ENCODE assay signal across 8 cellular contexts in the genomic region with DNA sequence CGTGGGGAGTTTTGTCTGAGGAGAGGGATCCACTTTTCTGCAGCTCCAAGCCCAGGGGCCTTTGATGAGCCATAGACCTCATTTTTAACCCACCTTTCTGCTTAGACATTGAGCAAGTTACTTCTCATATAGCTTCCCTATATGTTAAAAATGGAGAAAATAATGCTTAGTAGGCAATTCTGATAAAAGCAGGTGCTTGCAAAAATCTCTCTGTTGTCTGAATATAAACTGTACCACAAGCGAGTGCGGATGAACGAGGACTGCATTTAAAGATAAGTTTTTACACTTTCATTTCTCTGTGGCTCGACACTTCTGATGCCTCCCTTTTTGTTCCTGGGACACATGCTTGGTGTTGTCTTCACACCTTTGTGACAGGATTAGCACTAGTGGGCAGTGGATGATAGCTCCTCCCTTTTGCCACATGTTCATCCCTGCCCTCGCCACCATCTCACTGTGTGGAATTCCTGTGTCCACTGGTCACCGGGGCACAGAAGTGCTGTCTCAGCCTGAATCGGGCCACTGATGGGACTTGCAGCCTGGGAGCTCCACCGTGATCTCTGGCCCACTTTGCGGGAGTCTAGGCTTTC. TPM values are rescaled to one million over a fixed set of nuclear protein-coding genes. Genes with fewer than 3 reads are reported as not detected.
A peak's percentile ranks its signal among the peaks of the same experiment; 100 is the strongest.
DNase-seq lines count a peak whose midpoint lies in the region; ATAC-seq, FAIRE-seq and TF ChIP-seq lines count a peak whose summit lies in the region.

No MANE protein-coding gene starts in this region.

- H3K4me1 ChIP-seq in Panc1 (ENCODE audit: control insufficient read depth, insufficient read depth, low read length) (peaks cover 14% of the 10 kb centered on the region), endothelial cell of umbilical vein (ENCODE audit: control insufficient read depth, extremely low read depth, insufficient read depth, low read length) (peaks cover 10% of the 10 kb centered on the region), psoas muscle (peaks cover 4% of the 10 kb centered on the region), right atrium auricular region (peaks cover 0 to 12% of the 10 kb centered on the region in 2 donors)

- TF ChIP-seq CTCF in GM12865 (IDR thresholded peaks at IDR 0.05; ENCODE audit: insufficient read depth, low read depth, low read length, missing control alignments): no peak
- no peak for TF ChIP-seq CTCF in Panc1 (IDR thresholded peaks at IDR 0.05)
- no peak for TF ChIP-seq CTCF in endothelial cell of umbilical vein (IDR thresholded peaks at IDR 0.05; ENCODE audit: extremely low read depth in 1 of 2, insufficient read depth in 1 of 2, low read depth in 1 of 2, low read length in 2 of 2)
- TF ChIP-seq CTCF in psoas muscle (IDR thresholded peaks at IDR 0.05): no peak
- no peak for TF ChIP-seq CTCF in right atrium auricular region (IDR thresholded peaks at IDR 0.05)

- H3K79me2 ChIP-seq in endothelial cell of umbilical vein (ENCODE audit: control insufficient read depth, insufficient read depth, low read length): peaks cover 39% of the 10 kb centered on the region

- H3K4me3 ChIP-seq in GM12865 (ENCODE audit: low read depth, low read length) (peak overlapping the region; percentile 74), Panc1 (ENCODE audit: low read depth in 2 of 2, low read length in 2 of 2) (peak overlapping the region; percentile 54 to 84), endothelial cell of umbilical vein (replicated peaks in 1 of 3; ENCODE audit: insufficient read depth in 1 of 3, low read depth in 1 of 3, low read length in 3 of 3) (peak overlapping the region; percentile 70 to 88 (median 82)), psoas muscle (peak overlapping the region; percentile 76), right atrium auricular region (peak overlapping the region in 1 of 2 donors; percentile 76)

- H3K36me3 ChIP-seq in Panc1 (ENCODE audit: control insufficient read depth, insufficient read depth, low read length): peaks cover 10% of the 10 kb centered on the region
- peaks cover 0 to 13% of the 10 kb centered on the region in 2 experiments for H3K36me3 ChIP-seq in endothelial cell of umbilical vein (ENCODE audit: control insufficient read depth in 2 of 2, extremely low read depth in 1 of 2, insufficient read depth in 2 of 2, low read length in 2 of 2)
- no peaks in the 10 kb centered on the region for H3K36me3 ChIP-seq in psoas muscle (ENCODE audit: insufficient read depth in 1 of 2, low read depth in 1 of 2)
- H3K36me3 ChIP-seq in right atrium auricular region: no peaks in the 10 kb centered on the region

- H3K27ac ChIP-seq in Panc1 (ENCODE audit: low read length) (peak overlapping the region; percentile 96), endothelial cell of umbilical vein (ENCODE audit: insufficient read depth, low read depth, low read length) (peak overlapping the region; percentile 46), psoas muscle (no peak overlapping the region), right atrium auricular region (no peak overlapping the region)

- in situ Hi-C loops in Panc1 (cut with HindIII; ENCODE audit: low pct_unique_long_range_greater_than_20kb, low sequenced_read_pairs): no loop called here

- CTCF ChIA-PET in Panc1 (lab: Charles Lee) (no interaction called here), endothelial cell of umbilical vein (lab: Charles Lee) (interaction anchor here (1.2 to 2.8 kb wide), 7 partner anchors 11 to 180 kb away, joined by 3 to 16 read pairs (median 10); partner anchors contain the start of gene ENOSF1)

- BruUV-seq in Panc1 (replicated peaks; lab: Mats Ljungman, UMichigan) (TSS peak; percentile 71), endothelial cell of umbilical vein (replicated peaks; lab: Mats Ljungman, UMichigan) (TSS peak; percentile 21)

- TF ChIP-seq POLR2A in endothelial cell of umbilical vein (IDR thresholded peaks at IDR 0.05; ENCODE audit: low read depth, low read length) (no peak), GM18505 (IDR thresholded peaks at IDR 0.05; ENCODE audit: borderline replicate concordance, extremely low read depth, insufficient read depth, insufficient read length) (no peak)

- ATAC-seq in Panc1 (no peak), psoas muscle (no peak), HG03108 (IDR thresholded peaks at IDR 0.05; ENCODE audit: unreplicated experiment) (no peak), GM18505 (IDR thresholded peaks at IDR 0.05; ENCODE audit: unreplicated experiment) (no peak)

- peak overlapping the region; percentile 88 for H2AFZ ChIP-seq in endothelial cell of umbilical vein (ENCODE audit: low read depth, low read length)

- 77 to 85% (median 79%) methylated on average over 10 of the region's 10 CpGs for WGBS in psoas muscle, 3 donors

- H3K27me3 ChIP-seq in Panc1 (ENCODE audit: control insufficient read depth, insufficient read depth, low read length) (no peaks in the 10 kb centered on the region), endothelial cell of umbilical vein (ENCODE audit: control insufficient read depth in 2 of 2, insufficient read depth in 2 of 2, low read length in 2 of 2) (no peaks in the 10 kb centered on the region), psoas muscle (ENCODE audit: insufficient read depth in 3 of 3, low read length in 2 of 3) (peaks cover 0 to 54% (median 9%) of the 10 kb centered on the region in 3 donors), right atrium auricular region (no peaks in the 10 kb centered on the region)

- peak overlapping the region; percentile 89 for H3K4me2 ChIP-seq in endothelial cell of umbilical vein (ENCODE audit: insufficient read depth, low read length)

- peak overlapping the region; percentile 73 for H3K9ac ChIP-seq in endothelial cell of umbilical vein (replicated peaks; ENCODE audit: extremely low read depth, insufficient read depth, low read length)

- POLR2A ChIA-PET in Panc1 (lab: Charles Lee) (interaction anchor here (0.7 kb wide), 1 partner anchor 50 kb away, joined by 3 read pairs; no protein-coding TSS in a partner anchor), endothelial cell of umbilical vein (lab: Charles Lee) (no interaction called here)

- DNase-seq in GM12865 (ENCODE audit: low read depth): no peak
- DNase-seq in Panc1 (ENCODE audit: low read depth, low spot score): no peak
- DNase-seq in endothelial cell of umbilical vein (ENCODE audit: low read depth, low spot score): no peak
- no peak for DNase-seq in psoas muscle
- no peak for DNase-seq in cerebellum (ENCODE audit: low spot score)
- no peak for DNase-seq in right atrium auricular region (ENCODE audit: low spot score)

- no peaks in the 10 kb centered on the region for H4K20me1 ChIP-seq in endothelial cell of umbilical vein (replicated peaks; ENCODE audit: control insufficient read depth, extremely low read depth, insufficient read depth, low read length)

- dilution Hi-C loops in endothelial cell of umbilical vein (cut with MboI; ENCODE audit: extremely low pct_ligation_motif_present, low sequenced_read_pairs): no loop called here

- H3K9me1 ChIP-seq in endothelial cell of umbilical vein (replicated peaks; ENCODE audit: control insufficient read depth, extremely low read depth, insufficient read depth, low read length): no peaks in the 10 kb centered on the region

- intact Hi-C loops in Panc1 (cut with micrococcal nuclease; ENCODE audit: unreplicated experiment): no loop called here
- intact Hi-C loops in endothelial cell of umbilical vein (cut with micrococcal nuclease): loop anchor here (2.0 to 10.0 kb wide), 2 partner anchors 54 to 176 kb away; partner anchors contain the start of gene ENOSF1
- intact Hi-C loops in psoas muscle (cut with DNase I): no loop called here

- no peak for FAIRE-seq in endothelial cell of umbilical vein (lab: Jason Lieb, UNC)

- H3K9me3 ChIP-seq in Panc1 (ENCODE audit: control insufficient read depth, insufficient read depth, low read depth, low read length): no peaks in the 10 kb centered on the region
- no peaks in the 10 kb centered on the region for H3K9me3 ChIP-seq in endothelial cell of umbilical vein (replicated peaks; ENCODE audit: control insufficient read depth, insufficient read depth, low read length)
- no peaks in the 10 kb centered on the region for H3K9me3 ChIP-seq in psoas muscle
- H3K9me3 ChIP-seq in right atrium auricular region: no peaks in the 10 kb centered on the region

TF ChIP-seq in endothelial cell of umbilical vein, 7 proteins besides CTCF, POLR2A, EP300 and RAD21 (continues in another document):
- TF ChIP-seq MAX (IDR thresholded peaks at IDR 0.05; ENCODE audit: insufficient read depth, insufficient read length): no peak
- no peak for TF ChIP-seq EZH2 (IDR thresholded peaks at IDR 0.05; ENCODE audit: borderline replicate concordance, low read depth, low read length, severe bottlenecking)

RNA-seq across cellular contexts. Expression of gene TYMS, which starts 1.6 kb away (rescaled TPM):
- total RNA-seq in Panc1 (2021; ENCODE audit: unreplicated experiment) (202 TPM), endothelial cell of umbilical vein (189 and 200 TPM in 2 replicates), psoas muscle (under 1 TPM in 3 of 4 donors, not detected in 1; 0.26 to 0.65 (median 0.32) TPM), cerebellum (16.2 TPM), right atrium auricular region (under 1 TPM; 0.86 to 0.89 TPM)
- 157 TPM for polyA plus RNA-seq in Panc1 (2012; ENCODE audit: insufficient read length)
- polyA plus RNA-seq in endothelial cell of umbilical vein (136 TPM in 2 replicates), psoas muscle (under 1 TPM; 0.25 to 0.49 (median 0.31) TPM)
- polyA plus RNA-seq in endothelial cell of umbilical vein (2011; cell fraction: cytosol; rRNA removed): 152 and 196 TPM in 2 replicates
- 70.6 and 90.8 TPM in 2 replicates for polyA plus RNA-seq in endothelial cell of umbilical vein (2011; cell fraction: nucleus; rRNA removed)
- 93.2 and 200 TPM in 2 replicates for polyA plus RNA-seq in endothelial cell of umbilical vein (2012)
- 270 and 272 TPM in 2 replicates for polyA minus RNA-seq in endothelial cell of umbilical vein
- 197 TPM for polyA minus RNA-seq in endothelial cell of umbilical vein (2011; cell fraction: cytosol; rRNA and poly(A)+ RNA removed)
- 28.7 and 38.8 TPM in 2 replicates for polyA minus RNA-seq in endothelial cell of umbilical vein (2011; cell fraction: nucleus; rRNA and poly(A)+ RNA removed)

RNA-seq across cellular contexts. Expression of gene ENOSF1, which starts 53.4 kb away (rescaled TPM):
- total RNA-seq in Panc1 (2021; ENCODE audit: unreplicated experiment) (53.7 TPM), endothelial cell of umbilical vein (50.5 and 52.5 TPM in 2 replicates), psoas muscle (10 to 100 TPM in 3 of 4 donors, 1 to 10 TPM in 1; 5.2 to 27.2 (median 10.3) TPM), cerebellum (17.5 TPM), right atrium auricular region (10 to 100 TPM; 13.7 to 24.4 TPM)
- polyA plus RNA-seq in Panc1 (2012; ENCODE audit: insufficient read length): 61.8 TPM
- polyA plus RNA-seq in endothelial cell of umbilical vein (15.3 and 19.5 TPM in 2 replicates), psoas muscle (1 to 10 TPM; 5.1 to 6.1 (median 5.1) TPM)
- polyA plus RNA-seq in endothelial cell of umbilical vein (2011; cell fraction: cytosol; rRNA removed): 11.5 and 12.8 TPM in 2 replicates
- polyA plus RNA-seq in endothelial cell of umbilical vein (2011; cell fraction: nucleus; rRNA removed): 116 and 126 TPM in 2 replicates
- polyA plus RNA-seq in endothelial cell of umbilical vein (2012): 26.5 and 36.1 TPM in 2 replicates
- 44.4 and 54.8 TPM in 2 replicates for polyA minus RNA-seq in endothelial cell of umbilical vein
- 34.2 TPM for polyA minus RNA-seq in endothelial cell of umbilical vein (2011; cell fraction: cytosol; rRNA and poly(A)+ RNA removed)
- 58.8 and 67.4 TPM in 2 replicates for polyA minus RNA-seq in endothelial cell of umbilical vein (2011; cell fraction: nucleus; rRNA and poly(A)+ RNA removed)

Comparison
In these comparisons a context has a peak if more than half of its experiments do, and no peak if none do; other contexts are left out.
1. H3K27ac ChIP-seq: peak in Panc1 (single experiment) and endothelial cell of umbilical vein (single experiment); none in psoas muscle (single experiment) and right atrium auricular region (0 of 2).
2. RNA of gene TYMS, which starts 1.6 kb away (total RNA-seq): 202 TPM in Panc1 (single experiment) and 189 to 200 TPM in endothelial cell of umbilical vein; 16.2 TPM in cerebellum (single experiment), 0.86 to 0.89 TPM in right atrium auricular region and 0.26 to 0.65 TPM in psoas muscle; every median in the first group is over 10 times any median in the second.